In the genomic region with DNA sequence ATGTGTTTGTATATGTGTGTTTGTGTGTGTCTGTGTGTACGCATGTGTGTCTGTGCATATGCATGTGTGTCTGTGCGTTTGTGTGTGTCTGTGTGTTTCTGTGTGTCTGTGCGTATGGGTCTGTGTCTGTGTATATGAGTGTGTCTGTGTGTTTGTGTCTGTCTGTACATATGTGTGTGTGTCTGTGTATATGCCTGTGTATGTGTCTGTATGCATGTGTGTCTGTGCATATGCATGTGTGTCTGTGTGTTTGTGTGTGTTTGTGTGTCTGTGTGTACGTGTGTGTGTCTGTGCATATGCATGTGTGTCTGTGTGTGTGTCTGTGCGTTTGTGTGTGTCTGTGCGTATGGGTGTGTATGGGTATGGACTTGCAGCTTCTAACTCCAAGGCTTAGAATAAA, we compare ENCODE assay signal across 1 cellular context.
TF ChIP-seq lines count a peak whose summit lies in the region.

No MANE protein-coding gene starts in this region.

TF ChIP-seq in H1, 55 proteins besides CTCF, POLR2A, EP300 and RAD21:
- TF ChIP-seq JUND (IDR thresholded peaks at IDR 0.05; ENCODE audit: low read length) (no peak), TAF7 (optimal IDR thresholded peaks at IDR 0.05; ENCODE audit: borderline replicate concordance, low read depth, low read length) (no peak), SRF (IDR thresholded peaks at IDR 0.05; ENCODE audit: low read depth, low read length) (no peak), TBP (IDR thresholded peaks at IDR 0.05; ENCODE audit: low read depth, low read length) (no peak), BRCA1 (IDR thresholded peaks at IDR 0.05; ENCODE audit: low read depth, low read length) (no peak), BCL11A (IDR thresholded peaks at IDR 0.05; ENCODE audit: low read depth in 2 of 2, low read length in 2 of 2) (no peak), NANOG (IDR thresholded peaks at IDR 0.05; ENCODE audit: insufficient read depth, low read depth, low read length, poor library complexity, severe bottlenecking) (no peak), HDAC6 (IDR thresholded peaks at IDR 0.05; ENCODE audit: low read depth, low read length) (no peak), KDM5A (IDR thresholded peaks at IDR 0.05; ENCODE audit: low read length) (no peak), CREB1 (IDR thresholded peaks at IDR 0.05) (no peak), RNF2 (IDR thresholded peaks at IDR 0.05; ENCODE audit: borderline replicate concordance, low read depth, low read length, missing control alignments, poor library complexity, severe bottlenecking) (no peak), YY1 (IDR thresholded peaks at IDR 0.05; ENCODE audit: low read depth, low read length) (no peak), SIRT6 (IDR thresholded peaks at IDR 0.05; ENCODE audit: low read length) (no peak), SP4 (IDR thresholded peaks at IDR 0.05; ENCODE audit: low read length) (no peak)
- TF ChIP-seq, protein P1, sequence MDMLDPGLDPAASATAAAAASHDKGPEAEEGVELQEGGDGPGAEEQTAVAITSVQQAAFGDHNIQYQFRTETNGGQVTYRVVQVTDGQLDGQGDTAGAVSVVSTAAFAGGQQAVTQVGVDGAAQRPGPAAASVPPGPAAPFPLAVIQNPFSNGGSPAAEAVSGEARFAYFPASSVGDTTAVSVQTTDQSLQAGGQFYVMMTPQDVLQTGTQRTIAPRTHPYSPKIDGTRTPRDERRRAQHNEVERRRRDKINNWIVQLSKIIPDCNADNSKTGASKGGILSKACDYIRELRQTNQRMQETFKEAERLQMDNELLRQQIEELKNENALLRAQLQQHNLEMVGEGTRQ (IDR thresholded peaks at IDR 0.05; ENCODE audit: low read length): no peak
- TF ChIP-seq, protein P2, sequence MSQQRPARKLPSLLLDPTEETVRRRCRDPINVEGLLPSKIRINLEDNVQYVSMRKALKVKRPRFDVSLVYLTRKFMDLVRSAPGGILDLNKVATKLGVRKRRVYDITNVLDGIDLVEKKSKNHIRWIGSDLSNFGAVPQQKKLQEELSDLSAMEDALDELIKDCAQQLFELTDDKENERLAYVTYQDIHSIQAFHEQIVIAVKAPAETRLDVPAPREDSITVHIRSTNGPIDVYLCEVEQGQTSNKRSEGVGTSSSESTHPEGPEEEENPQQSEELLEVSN (IDR thresholded peaks at IDR 0.05): no peak
